In genomic region chr1:17569200-17570139, GRCh38 we compare ENCODE assay signal across 9 cellular contexts. TPM values are rescaled to one million over a fixed set of nuclear protein-coding genes. Genes with fewer than 3 reads are reported as not detected.
DNase-seq lines count a peak whose midpoint lies in the region; ATAC-seq, FAIRE-seq and TF ChIP-seq lines count a peak whose summit lies in the region.
"Had no signal": no experiment of that assay in that cellular context is flagged by ENCODE, and none has a peak within 500 bp of the region (broad histone marks: within the 10 kb centered on the region; RNA-seq: fewer than 3 reads in every experiment).

No MANE protein-coding gene starts in this region.

- H3K4me3 ChIP-seq in K562 = no peak overlapping the region
- H3K4me3 ChIP-seq in stomach smooth muscle (ENCODE audit: low read length in 2 of 2) = peak overlapping the region in 1 of 2 donors; percentile 60

- H3K4me1 ChIP-seq in K562 (replicated peaks in 1 of 2; ENCODE audit: control insufficient read depth in 2 of 2, insufficient read depth in 2 of 2, low read length in 2 of 2) = peaks cover 6 to 10% of the 10 kb centered on the region in 2 experiments; a peak in 4 of 5 replicates
- peaks cover 91% of the 10 kb centered on the region for H3K4me1 ChIP-seq in stomach smooth muscle (ENCODE audit: control insufficient read depth, insufficient read depth, low read length)

- peak overlapping the region; percentile 1 for H3K4me2 ChIP-seq in K562 (ENCODE audit: insufficient read depth, low read length)

- H3K27ac ChIP-seq in K562 (ENCODE audit: extremely low read depth, low read depth, low read length) (no peak overlapping the region), stomach smooth muscle (ENCODE audit: low read length) (peak overlapping the region; percentile 95)

- H3K9me3 ChIP-seq in K562 (replicated peaks; ENCODE audit: control insufficient read depth, insufficient read depth, low read depth, low read length) = no peaks in the 10 kb centered on the region
- no peaks in the 10 kb centered on the region for H3K9me3 ChIP-seq in stomach smooth muscle (ENCODE audit: control insufficient read depth in 2 of 2, low read length in 2 of 2)

- H2AFZ ChIP-seq in K562 (ENCODE audit: low read depth, low read length) = no peak overlapping the region; the same call in 1 of the 2 replicates

- H3K36me3 ChIP-seq in K562 (ENCODE audit: control insufficient read depth, insufficient read depth, low read length) = no peaks in the 10 kb centered on the region
- no peaks in the 10 kb centered on the region for H3K36me3 ChIP-seq in stomach smooth muscle (ENCODE audit: control insufficient read depth in 2 of 2, insufficient read depth in 2 of 2, low read length in 2 of 2)

- H3K9me3 Mint-ChIP-seq in HFFc6 = no peaks in the 10 kb centered on the region
- no peaks in the 10 kb centered on the region for H3K9me3 Mint-ChIP-seq in activated CD4-positive, alpha-beta T cell treated with anti-CD3 and anti-CD28 coated beads for 36 hours (ENCODE audit: low read depth)

- peak; percentile 90 for FAIRE-seq in K562 (lab: Jason Lieb, UNC)
- FAIRE-seq: bronchial epithelial cell had no signal

- H3K27me3 ChIP-seq in K562 (ENCODE audit: control insufficient read depth in 2 of 2, insufficient read depth in 2 of 2, low read length in 2 of 2) (peaks cover 14 to 74% of the 10 kb centered on the region in 2 experiments; a peak in 4 of 5 replicates), stomach smooth muscle (ENCODE audit: control insufficient read depth in 1 of 2, insufficient read depth in 2 of 2, low read length in 2 of 2) (no peaks in the 10 kb centered on the region)

- ATAC-seq in K562 (peak; percentile 88), HG03442 (IDR thresholded peaks at IDR 0.05; ENCODE audit: unreplicated experiment) (no peak), GM18511 (IDR thresholded peaks at IDR 0.05; ENCODE audit: unreplicated experiment) (no peak)
- ATAC-seq in activated CD4-positive, alpha-beta T cell treated with anti-CD3 and anti-CD28 coated beads for 36 hours = no peak

- CTCF ChIA-PET in K562 (lab: Yijun Ruan, JAX; ENCODE audit: low intra/inter-chr PET ratio) = no interaction called here
- CTCF ChIA-PET in activated CD4-positive, alpha-beta T cell treated with anti-CD3 and anti-CD28 coated beads for 36 hours (lab: Charles Lee) = no interaction called here

- H3K79me2 ChIP-seq in K562 (ENCODE audit: control insufficient read depth, insufficient read depth, low read length) = no peaks in the 10 kb centered on the region

- H3K36me3 Mint-ChIP-seq in HFFc6 (ENCODE audit: low read depth) = no peaks in the 10 kb centered on the region; the same call in 1 of the 2 replicates
- H3K36me3 Mint-ChIP-seq in activated CD4-positive, alpha-beta T cell treated with anti-CD3 and anti-CD28 coated beads for 36 hours (ENCODE audit: low read depth) = no peaks in the 10 kb centered on the region

- no peaks in the 10 kb centered on the region for H3K9me1 ChIP-seq in K562 (ENCODE audit: control insufficient read depth, insufficient read depth, low read length)

- no peak for TF ChIP-seq POLR2A in K562 (conservative IDR thresholded peaks at IDR 0.05)

- H3K4me3 Mint-ChIP-seq in HFFc6 = peak overlapping the region; percentile 61
- H3K4me3 Mint-ChIP-seq in activated CD4-positive, alpha-beta T cell treated with anti-CD3 and anti-CD28 coated beads for 36 hours = no peak overlapping the region

- in situ Hi-C loops in K562 (cut with MboI) = no loop called here

- intact Hi-C loops in K562 (cut with micrococcal nuclease) = no loop called here
- intact Hi-C loops in activated CD4-positive, alpha-beta T cell treated with anti-CD3 and anti-CD28 coated beads for 36 hours (cut with DNase I, micrococcal nuclease) = no loop called here

- H3K9ac ChIP-seq in K562 (ENCODE audit: insufficient read depth in 1 of 2, low read depth in 2 of 2, low read length in 2 of 2) (peak overlapping the region in 1 of 2 experiments; percentile 38; a peak in 2 of 4 replicates), stomach smooth muscle (ENCODE audit: low read length in 2 of 2) (peak overlapping the region; percentile 7 to 75)

- TF ChIP-seq CTCF in HFFc6 (IDR thresholded peaks at IDR 0.05) (no peak), K562 (IDR thresholded peaks at IDR 0.05 in 2 of 3, conservative IDR thresholded peaks at IDR 0.05 in 1 of 3; ENCODE audit: insufficient read depth in 2 of 3, low read depth in 1 of 3, low read length in 3 of 3) (no peak)

- DNase-seq in HFFc6 = peak; percentile 87
- peak; percentile 71 to 85 (median 76) for DNase-seq in K562 (ENCODE audit: extremely low read depth in 1 of 4, low spot score in 3 of 4)
- peak; percentile 54 for DNase-seq in iris pigment epithelial cell (ENCODE audit: low read depth)
- no peak for DNase-seq in NCI-H1436 (lab: John Stamatoyannopoulos, UW)
- no peak for DNase-seq in activated CD4-positive, alpha-beta T cell treated with anti-CD3 and anti-CD28 coated beads for 36 hours

- peaks cover 5% of the 10 kb centered on the region for H3K27me3 Mint-ChIP-seq in HFFc6 (ENCODE audit: insufficient read depth)
- no peaks in the 10 kb centered on the region for H3K27me3 Mint-ChIP-seq in activated CD4-positive, alpha-beta T cell treated with anti-CD3 and anti-CD28 coated beads for 36 hours

- H3K27ac Mint-ChIP-seq in HFFc6 = peak overlapping the region; percentile 96
- H3K27ac Mint-ChIP-seq in activated CD4-positive, alpha-beta T cell treated with anti-CD3 and anti-CD28 coated beads for 36 hours = no peak overlapping the region

- TF ChIP-seq RAD21 in K562 (CRISPR knock-in tag; conservative IDR thresholded peaks at IDR 0.05 in 1 of 2, IDR thresholded peaks at IDR 0.05 in 1 of 2) = no peak

- H3K4me1 Mint-ChIP-seq in HFFc6 (ENCODE audit: low read depth) = peaks cover 39% of the 10 kb centered on the region
- H3K4me1 Mint-ChIP-seq in activated CD4-positive, alpha-beta T cell treated with anti-CD3 and anti-CD28 coated beads for 36 hours = no peaks in the 10 kb centered on the region

- no peak for TF ChIP-seq EP300 in K562 (IDR thresholded peaks at IDR 0.05; ENCODE audit: low read length)

- BruUV-seq in K562 (replicated peaks; lab: Mats Ljungman, UMichigan) = no TSS peak

- peaks cover 41% of the 10 kb centered on the region for H4K20me1 ChIP-seq in K562 (replicated peaks; ENCODE audit: control insufficient read depth, insufficient read depth, low read length)

- POLR2A ChIA-PET in K562 (lab: Yijun Ruan, JAX) = interaction anchor here (0.6 to 0.7 kb wide), 2 partner anchors 10 to 221 kb away, joined by 3 read pairs; no protein-coding TSS in a partner anchor
- POLR2A ChIA-PET in activated CD4-positive, alpha-beta T cell treated with anti-CD3 and anti-CD28 coated beads for 36 hours (lab: Charles Lee) = no interaction called here

- 2% methylated on average over 16 of the region's 16 CpGs for WGBS in K562 (ENCODE audit: insufficient coverage, low coverage, missing lambda C conversion rate)

TF ChIP-seq in K562, 482 proteins besides CTCF, POLR2A, EP300 and RAD21 (continues in another document):
- TF ChIP-seq FOSL1 (tag; conservative IDR thresholded peaks at IDR 0.05) = peak; percentile 91
- 0 out of 4 replicates have a peak, but pooled peaks of 1 of the 2 experiments have one; percentile 13 for TF ChIP-seq KDM1A (IDR thresholded peaks at IDR 0.05)
- TF ChIP-seq JUND (IDR thresholded peaks at IDR 0.05; ENCODE audit: borderline replicate concordance, low read depth, low read length) = peak; percentile 52; the same call in 1 of the 2 replicates
- TF ChIP-seq JUND (tag; IDR thresholded peaks at IDR 0.05; ENCODE audit: borderline replicate concordance, low read depth, low read length) = no peak
- TF ChIP-seq MAZ (CRISPR knock-in tag; conservative IDR thresholded peaks at IDR 0.05 in 1 of 2, IDR thresholded peaks at IDR 0.05 in 1 of 2) = peak in 1 of 2 experiments; percentile 46; a peak in 1 of 4 replicates
- TF ChIP-seq FOS (IDR thresholded peaks at IDR 0.05; ENCODE audit: extremely low read depth, insufficient read length) = no peak
- TF ChIP-seq TFAP4 (CRISPR knock-in tag; IDR thresholded peaks at IDR 0.05; ENCODE audit: borderline replicate concordance) = peak; percentile 94
- peak; percentile 58 for TF ChIP-seq DACH1 (IDR thresholded peaks at IDR 0.05; ENCODE audit: partially characterized antibody)

RNA-seq across cellular contexts. Expression of gene ARHGEF10L, which starts 30.0 kb away (rescaled TPM):
- 10 to 100 TPM; 11.1 to 29.0 (median 26.7) TPM for total RNA-seq in HFFc6 (2021; fragmentation: NEBNext Ultra II Directional; extraction: Animal tissue kit (Norgen Biotek cat#: 25700))
- 0.09 TPM in 1 of 2 replicates, not detected in the other for total RNA-seq in K562 (2011; cell fraction: chromatin; rRNA removed; ENCODE audit: low replicate concordance)
- 0.17 and 0.92 TPM in 2 replicates for total RNA-seq in K562 (2011; cell fraction: nucleolus; rRNA removed)
- total RNA-seq in K562 (2011; cell fraction: nucleoplasm; rRNA removed) = 0.07 TPM in 1 of 2 replicates, not detected in the other
- 0.09 TPM in 1 of 2 replicates, not detected in the other for total RNA-seq in K562 (2014; rRNA removed)
- total RNA-seq in K562 (2014; rRNA removed; fragmentation: Illumina TruSeq; extraction: Trizol) = not detected in 2 replicates
- not detected in 2 replicates for total RNA-seq in K562 (2015; rRNA removed; fragmentation: Illumina TruSeq; extraction: Trizol)
- total RNA-seq in K562 (2021) = 0.13 TPM in 2 replicates
- 0.01 TPM in 1 of 2 replicates, not detected in the other for polyA plus RNA-seq in K562 (2011; rRNA removed)
- 0.27 TPM in 1 of 2 replicates, not detected in the other for polyA plus RNA-seq in K562 (2011; cell fraction: cytosol; rRNA removed)
- 0.41 and 0.52 TPM in 2 replicates for polyA plus RNA-seq in K562 (2011; cell fraction: nucleus; rRNA removed)
- polyA plus RNA-seq in K562 (2012) = not detected in 2 replicates
- not detected in 2 replicates for polyA plus RNA-seq in K562 (2014; fragmentation: Illumina TruSeq; extraction: Trizol)
- not detected for polyA plus RNA-seq in K562 (2014; fragmentation: Nextera tagmentation; extraction: Ambion mirVana)
- not detected in 2 replicates for polyA plus RNA-seq in K562 (2014; rRNA removed)
- polyA minus RNA-seq in K562 (2011; rRNA and poly(A)+ RNA removed) = not detected in 2 replicates
- 0.46 TPM in 1 of 2 replicates, not detected in the other for polyA minus RNA-seq in K562 (2011; cell fraction: cytosol; rRNA and poly(A)+ RNA removed)
- polyA minus RNA-seq in K562 (2011; cell fraction: nucleus; rRNA and poly(A)+ RNA removed) = 0.13 TPM in 1 of 2 replicates, not detected in the other
- total RNA-seq in activated CD4-positive, alpha-beta T cell treated with anti-CD3 and anti-CD28 coated beads for 36 hours = not detected

Comparison
In these comparisons a context has a peak if more than half of its experiments do, and no peak if none do; other contexts are left out.
1. DNase-seq: peak in HFFc6 (single experiment), K562 (4 of 4) and iris pigment epithelial cell (single experiment); none in NCI-H1436 (single experiment) and activated CD4-positive, alpha-beta T cell treated with anti-CD3 and anti-CD28 coated beads for 36 hours (single experiment).
2. RNA of gene ARHGEF10L, which starts 30.0 kb away (total RNA-seq): 11.1 to 29.0 TPM in HFFc6; 0.07 to 0.92 TPM in K562 and not detected in activated CD4-positive, alpha-beta T cell treated with anti-CD3 and anti-CD28 coated beads for 36 hours; every median in the first group is over 4 times any median in the second.